ENCODE assay signal across 16 cellular contexts in genomic region chr11:116644948-116645305, GRCh38.
"Had no signal": no experiment of that assay in that cellular context is flagged by ENCODE, and none has a peak within 500 bp of the region (broad histone marks: within the 10 kb centered on the region; RNA-seq: fewer than 3 reads in every experiment).

No MANE protein-coding gene starts in this region.

- H3K9me3 ChIP-seq: adrenal gland, gastrocnemius medialis, lower lobe of right lung, neutrophil, thoracic aorta had no signal

- H3K27ac Mint-ChIP-seq: naive B cell had no signal

- H3K27ac ChIP-seq: adrenal gland, gastrocnemius medialis, heart right ventricle, lower lobe of right lung, neutrophil, skin epidermis, thoracic aorta, VCaP had no signal

- H3K36me3 Mint-ChIP-seq: naive B cell had no signal

- H3K4me3 Mint-ChIP-seq: stimulated activated naive CD8-positive, alpha-beta T cell treated with anti-CD3 and anti-CD28 coated beads, Interleukin-15, amount 100 ng/mL, for 72 hours had no signal

- ATAC-seq: gastrocnemius medialis; heart right ventricle; lower lobe of right lung; stimulated activated naive CD8-positive, alpha-beta T cell treated with anti-CD3 and anti-CD28 coated beads, Interleukin-15, amount 100 ng/mL, for 72 hours had no signal

- H3K27me3 ChIP-seq: adrenal gland, neutrophil had no signal

- H3K4me3 ChIP-seq: adrenal gland, gastrocnemius medialis, heart right ventricle, lower lobe of right lung, skin epidermis, thoracic aorta had no signal

- H3K4me1 Mint-ChIP-seq: stimulated activated naive CD8-positive, alpha-beta T cell treated with anti-CD3 and anti-CD28 coated beads, Interleukin-15, amount 100 ng/mL, for 72 hours had no signal

- FAIRE-seq: colon had no signal

- H3K9me3 Mint-ChIP-seq: stimulated activated naive CD8-positive, alpha-beta T cell treated with anti-CD3 and anti-CD28 coated beads, Interleukin-15, amount 100 ng/mL, for 72 hours had no signal

- H3K4me1 ChIP-seq: adrenal gland, gastrocnemius medialis, heart right ventricle, lower lobe of right lung had no signal

- H3K36me3 ChIP-seq: adrenal gland, gastrocnemius medialis, heart right ventricle, lower lobe of right lung, neutrophil, thoracic aorta had no signal

- DNase-seq: activated CD4-positive, alpha-beta T cell treated with anti-CD3 and anti-CD28 coated beads for 4 hours; activated naive CD4-positive, alpha-beta T cell treated with anti-CD3 and anti-CD28 coated beads, Interleukin-2, amount 50 U/mL, for 16 hours; activated T-cell treated with anti-CD3 and anti-CD28 coated beads, Interleukin-2, amount 50 U/mL, for 1 hour; adrenal gland; effector CD8-positive, alpha-beta T cell; gastrocnemius medialis; heart right ventricle; lower lobe of right lung; naive B cell; stimulated activated CD4-positive, alpha-beta T cell treated with anti-CD3 and anti-CD28 coated beads, Interleukin-4, amount 100 ng/mL, for 4 hours; stimulated activated naive CD8-positive, alpha-beta T cell treated with anti-CD3 and anti-CD28 coated beads, Interleukin-15, amount 100 ng/mL, for 72 hours had no signal
